In the genomic region with DNA sequence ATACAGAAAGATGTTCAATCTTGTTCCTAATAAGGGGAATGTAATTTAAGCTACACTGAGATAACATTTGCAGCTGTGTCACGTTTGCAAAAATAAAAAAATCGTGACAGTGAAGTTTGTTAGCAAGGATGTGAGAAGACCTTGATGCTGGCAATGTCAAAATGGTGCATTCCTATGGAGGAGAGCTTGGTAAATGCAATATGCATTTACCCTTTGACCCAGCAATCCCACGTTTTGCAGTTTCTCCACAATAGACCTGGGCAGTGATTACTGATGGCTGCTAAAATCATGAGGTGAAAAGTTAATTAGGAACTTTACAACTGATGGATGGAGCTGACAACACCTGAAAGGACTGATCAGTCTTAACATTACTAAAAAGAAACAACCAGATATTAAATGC, we compare ENCODE assay signal across 24 cellular contexts. TPM values are rescaled to one million over a fixed set of nuclear protein-coding genes. Genes with fewer than 3 reads are reported as not detected.
DNase-seq lines count a peak whose midpoint lies in the region; ATAC-seq, FAIRE-seq and TF ChIP-seq lines count a peak whose summit lies in the region.
"Had no signal": no experiment of that assay in that cellular context is flagged by ENCODE, and none has a peak within 500 bp of the region (broad histone marks: within the 10 kb centered on the region; RNA-seq: fewer than 3 reads in every experiment).

No MANE protein-coding gene starts in this region.

- peaks cover 39% of the 10 kb centered on the region for H3K36me3 Mint-ChIP-seq in activated T-helper 17 cell treated with anti-CD3 and anti-CD28 coated beads, Interleukin-2, amount 50 U/mL, for 72 hours (ENCODE audit: low read depth)
- H3K36me3 Mint-ChIP-seq in astrocyte (ENCODE audit: low read depth, unreplicated experiment) (no peaks in the 10 kb centered on the region), chondrocyte (ENCODE audit: low read depth) (no peaks in the 10 kb centered on the region)

- H4K20me1 ChIP-seq in astrocyte (ENCODE audit: insufficient read depth, low read length) = no peaks in the 10 kb centered on the region
- H4K20me1 ChIP-seq: BLaER1 had no signal

- no peaks in the 10 kb centered on the region for H3K27me3 Mint-ChIP-seq in activated T-helper 17 cell treated with anti-CD3 and anti-CD28 coated beads, Interleukin-2, amount 50 U/mL, for 72 hours
- H3K27me3 Mint-ChIP-seq in astrocyte (ENCODE audit: low read depth, unreplicated experiment) = no peaks in the 10 kb centered on the region
- H3K27me3 Mint-ChIP-seq in chondrocyte (ENCODE audit: low read depth) = no peaks in the 10 kb centered on the region
- H3K27me3 Mint-ChIP-seq: B cell; CD4-positive, CD25-positive, alpha-beta regulatory T cell had no signal

- H3K9me3 Mint-ChIP-seq in activated T-helper 17 cell treated with anti-CD3 and anti-CD28 coated beads, Interleukin-2, amount 50 U/mL, for 72 hours = no peaks in the 10 kb centered on the region
- H3K9me3 Mint-ChIP-seq in astrocyte (ENCODE audit: unreplicated experiment) (no peaks in the 10 kb centered on the region), chondrocyte (ENCODE audit: low read depth) (no peaks in the 10 kb centered on the region)
- H3K9me3 Mint-ChIP-seq: CD4-positive, CD25-positive, alpha-beta regulatory T cell; CD8-positive, alpha-beta T cell had no signal

- H3K36me3 ChIP-seq in astrocyte (ENCODE audit: insufficient read depth, low read length) (no peaks in the 10 kb centered on the region), right lobe of liver (peaks cover 0 to 6% (median 0%) of the 10 kb centered on the region in 4 donors), spleen (peaks cover 0 to 58% (median 7%) of the 10 kb centered on the region in 6 donors), esophagus squamous epithelium (peaks cover 0 to 23% (median 0%) of the 10 kb centered on the region in 3 donors)
- H3K36me3 ChIP-seq: BLaER1 had no signal

- no peaks in the 10 kb centered on the region for H3K79me2 ChIP-seq in astrocyte (ENCODE audit: insufficient read depth, low read length)

- 38% methylated on average over 3 of the region's 3 CpGs for WGBS in right lobe of liver (ENCODE audit: insufficient coverage, low coverage, low lambda C conversion rate, missing lambda C conversion rate)
- 85 to 92% (median 88%) methylated on average over 3 of the region's 3 CpGs for WGBS in spleen, 5 donors
- 63 to 64% methylated on average over 3 of the region's 3 CpGs for WGBS in esophagus squamous epithelium, 2 donors

- no peak overlapping the region for H3K4me2 ChIP-seq in astrocyte (ENCODE audit: low read length)
- H3K4me2 ChIP-seq: BLaER1 had no signal

- H3K4me1 ChIP-seq in astrocyte (ENCODE audit: insufficient read depth, low read length) = peaks cover 4% of the 10 kb centered on the region
- H3K4me1 ChIP-seq in right lobe of liver = peaks cover 0 to 29% (median 3%) of the 10 kb centered on the region in 4 donors
- H3K4me1 ChIP-seq in spleen = no peaks in the 10 kb centered on the region
- H3K4me1 ChIP-seq in esophagus squamous epithelium = no peaks in the 10 kb centered on the region
- H3K4me1 ChIP-seq: BLaER1 had no signal

- no peak for ATAC-seq in activated T-helper 17 cell treated with anti-CD3 and anti-CD28 coated beads, Interleukin-2, amount 50 U/mL, for 72 hours (replicated peaks)
- ATAC-seq in right lobe of liver (no peak), HG02970 (IDR thresholded peaks at IDR 0.05; ENCODE audit: low FRiP score, unreplicated experiment) (no peak)
- ATAC-seq: CD8-positive, alpha-beta T cell; GM12878 had no signal

- no peak overlapping the region for H3K27ac ChIP-seq in astrocyte (ENCODE audit: low read depth, low read length)
- peak overlapping the region in 2 of 3 donors; percentile 85 to 87 for H3K27ac ChIP-seq in right lobe of liver
- no peak overlapping the region for H3K27ac ChIP-seq in spleen
- no peak overlapping the region for H3K27ac ChIP-seq in esophagus squamous epithelium
- H3K27ac ChIP-seq: 22Rv1, BLaER1, C4-2B, GM23248 had no signal

- no peak for DNase-seq in astrocyte (ENCODE audit: low read depth)
- no peak for DNase-seq in chondrocyte (ENCODE audit: low spot score)
- DNase-seq in right lobe of liver = no peak
- no peak for DNase-seq in posterior vena cava (ENCODE audit: low spot score)
- no peak for DNase-seq in spleen
- no peak for DNase-seq in esophagus squamous epithelium (lab: John Stamatoyannopoulos, UW)
- DNase-seq: CD4-positive, CD25-positive, alpha-beta regulatory T cell; CD8-positive, alpha-beta T cell; DMS 273 treated with DMSO at 0.1 percent for 48 hours; DMS79; GDM1; GM23248; H7 had no signal

- H3K4me3 ChIP-seq in astrocyte (ENCODE audit: insufficient read depth, low read depth, low read length) (no peak overlapping the region), right lobe of liver (no peak overlapping the region), spleen (no peak overlapping the region), esophagus squamous epithelium (no peak overlapping the region)
- H3K4me3 ChIP-seq: BLaER1, GM12878, GM23248 had no signal

- no peaks in the 10 kb centered on the region for H3K4me1 Mint-ChIP-seq in activated T-helper 17 cell treated with anti-CD3 and anti-CD28 coated beads, Interleukin-2, amount 50 U/mL, for 72 hours
- H3K4me1 Mint-ChIP-seq in astrocyte (ENCODE audit: low read depth, unreplicated experiment) (no peaks in the 10 kb centered on the region), chondrocyte (ENCODE audit: low read depth) (peaks cover 35% of the 10 kb centered on the region)
- H3K4me1 Mint-ChIP-seq: B cell; CD4-positive, CD25-positive, alpha-beta regulatory T cell had no signal

- H3K4me3 Mint-ChIP-seq in activated T-helper 17 cell treated with anti-CD3 and anti-CD28 coated beads, Interleukin-2, amount 50 U/mL, for 72 hours = no peak overlapping the region
- H3K4me3 Mint-ChIP-seq in astrocyte (ENCODE audit: unreplicated experiment) = no peak overlapping the region
- no peak overlapping the region for H3K4me3 Mint-ChIP-seq in chondrocyte (ENCODE audit: unreplicated experiment)
- H3K4me3 Mint-ChIP-seq: B cell; CD4-positive, CD25-positive, alpha-beta regulatory T cell; CD8-positive, alpha-beta T cell had no signal

- TF ChIP-seq POLR2A in right lobe of liver (IDR thresholded peaks at IDR 0.05) (no peak), spleen (IDR thresholded peaks at IDR 0.05) (no peak), esophagus squamous epithelium (IDR thresholded peaks at IDR 0.05) (no peak)

- no peaks in the 10 kb centered on the region for H3K27me3 ChIP-seq in astrocyte (ENCODE audit: insufficient read depth, low read length)
- no peaks in the 10 kb centered on the region for H3K27me3 ChIP-seq in right lobe of liver
- no peaks in the 10 kb centered on the region for H3K27me3 ChIP-seq in spleen (replicated peaks in 1 of 7)
- no peaks in the 10 kb centered on the region for H3K27me3 ChIP-seq in esophagus squamous epithelium
- H3K27me3 ChIP-seq: BLaER1 had no signal

- H2AFZ ChIP-seq in astrocyte (ENCODE audit: low read depth, low read length) = no peak overlapping the region
- H2AFZ ChIP-seq: GM23248 had no signal

- H3K9ac ChIP-seq in astrocyte (ENCODE audit: low read length) = no peak overlapping the region
- H3K9ac ChIP-seq: BLaER1, GM23248 had no signal

- peak overlapping the region; percentile 67 for H3K27ac Mint-ChIP-seq in activated T-helper 17 cell treated with anti-CD3 and anti-CD28 coated beads, Interleukin-2, amount 50 U/mL, for 72 hours
- H3K27ac Mint-ChIP-seq in astrocyte (ENCODE audit: unreplicated experiment) (no peak overlapping the region), chondrocyte (ENCODE audit: unreplicated experiment) (peak overlapping the region; percentile 9)
- H3K27ac Mint-ChIP-seq: B cell; CD4-positive, CD25-positive, alpha-beta regulatory T cell; CD8-positive, alpha-beta T cell had no signal

- intact Hi-C loops in right lobe of liver (cut with DNase I) = no loop called here
- intact Hi-C loops in posterior vena cava (cut with DNase I) = no loop called here
- intact Hi-C loops in spleen (cut with DNase I; ENCODE audit: low total_unique reads) = no loop called here
- intact Hi-C loops in esophagus squamous epithelium (cut with DNase I) = no loop called here

- FAIRE-seq in astrocyte (lab: Jason Lieb, UNC) = peak; percentile 59
- FAIRE-seq: A204.1, D721Med, GM12878, GM19239, H1 had no signal

- TF ChIP-seq CTCF in astrocyte (IDR thresholded peaks at IDR 0.05; ENCODE audit: insufficient read depth, low read depth, low read length) (no peak), chondrocyte (IDR thresholded peaks at IDR 0.05) (no peak), right lobe of liver (IDR thresholded peaks at IDR 0.05) (no peak), spleen (IDR thresholded peaks at IDR 0.05 in 8 of 11, conservative IDR thresholded peaks at IDR 0.05 in 3 of 11) (no peak), esophagus squamous epithelium (IDR thresholded peaks at IDR 0.05) (no peak)

- no peaks in the 10 kb centered on the region for H3K9me3 ChIP-seq in astrocyte (ENCODE audit: insufficient read depth, low read depth, low read length)
- H3K9me3 ChIP-seq in right lobe of liver = no peaks in the 10 kb centered on the region
- H3K9me3 ChIP-seq in spleen = no peaks in the 10 kb centered on the region
- no peaks in the 10 kb centered on the region for H3K9me3 ChIP-seq in esophagus squamous epithelium
- H3K9me3 ChIP-seq: BLaER1 had no signal

RNA-seq across cellular contexts. Expression of a gene that starts 43.1 kb away (rescaled TPM):
- 10 to 100 TPM in 1 of 2 donors, 1 to 10 TPM in 1; 2.1 to 11.8 TPM for total RNA-seq in activated T-helper 17 cell treated with anti-CD3 and anti-CD28 coated beads, Interleukin-2, amount 50 U/mL, for 72 hours
- total RNA-seq in astrocyte (3.9 and 7.4 TPM in 2 replicates), chondrocyte (6.6 to 9.4 TPM (median 8.6 TPM) in 3 replicates), right lobe of liver (1 to 10 TPM; 1.2 to 4.3 (median 2.5) TPM), posterior vena cava (10 to 100 TPM; 16.3 to 17.0 TPM), spleen (10 to 100 TPM; 12.4 to 28.9 (median 16.9) TPM), esophagus squamous epithelium (1 to 10 TPM; 1.6 to 9.0 (median 2.6) TPM)
- 1 to 10 TPM; 1.9 to 2.8 (median 2.2) TPM for polyA plus RNA-seq in spleen

Comparison
In these comparisons a context has a peak if more than half of its experiments do, and no peak if none do; other contexts are left out.
1. H3K27ac ChIP-seq: peak in right lobe of liver (2 of 3); none in astrocyte (single experiment), spleen (0 of 8) and esophagus squamous epithelium (0 of 4).